In genomic region chr6:136345145-136345544, GRCh38 we compare ENCODE assay signal across 22 cellular contexts.
"Had no signal": no experiment of that assay in that cellular context is flagged by ENCODE, and none has a peak within 500 bp of the region (broad histone marks: within the 10 kb centered on the region; RNA-seq: fewer than 3 reads in every experiment).

No MANE protein-coding gene starts in this region.

- H3K27ac ChIP-seq: HL-60, SJSA1, SK-N-MC had no signal

- H3K4me3 ChIP-seq: SJSA1, SK-N-MC had no signal

- H3K36me3 ChIP-seq: SJSA1 had no signal

- H3K9me3 ChIP-seq: SJSA1 had no signal

- H3K4me1 ChIP-seq: SJSA1 had no signal

- DNase-seq: Karpas-422, KG1, MV-4-11, NCI-H1048, NCI-H1105, NCI-H1417, NCI-H1436 treated with DMSO at 0.1 percent for 48 hours, NCI-H1694, NCI-H187 treated with DMSO at 0.1 percent for 48 hours, NCI-H2029 treated with DMSO at 0.1 percent for 48 hours, NCI-H2227 treated with DMSO at 0.1 percent for 48 hours, NCI-H526 treated with DMSO at 0.1 percent for 48 hours, NCI-H774, Right ventricle myocardium superior, RPMI8226, SIG-M5, T-helper 1 cell had no signal

- FAIRE-seq: HTR-8/SVneo, RCC 7860 had no signal
